12 cellular contexts compared by ENCODE assay signal in the genomic region with DNA sequence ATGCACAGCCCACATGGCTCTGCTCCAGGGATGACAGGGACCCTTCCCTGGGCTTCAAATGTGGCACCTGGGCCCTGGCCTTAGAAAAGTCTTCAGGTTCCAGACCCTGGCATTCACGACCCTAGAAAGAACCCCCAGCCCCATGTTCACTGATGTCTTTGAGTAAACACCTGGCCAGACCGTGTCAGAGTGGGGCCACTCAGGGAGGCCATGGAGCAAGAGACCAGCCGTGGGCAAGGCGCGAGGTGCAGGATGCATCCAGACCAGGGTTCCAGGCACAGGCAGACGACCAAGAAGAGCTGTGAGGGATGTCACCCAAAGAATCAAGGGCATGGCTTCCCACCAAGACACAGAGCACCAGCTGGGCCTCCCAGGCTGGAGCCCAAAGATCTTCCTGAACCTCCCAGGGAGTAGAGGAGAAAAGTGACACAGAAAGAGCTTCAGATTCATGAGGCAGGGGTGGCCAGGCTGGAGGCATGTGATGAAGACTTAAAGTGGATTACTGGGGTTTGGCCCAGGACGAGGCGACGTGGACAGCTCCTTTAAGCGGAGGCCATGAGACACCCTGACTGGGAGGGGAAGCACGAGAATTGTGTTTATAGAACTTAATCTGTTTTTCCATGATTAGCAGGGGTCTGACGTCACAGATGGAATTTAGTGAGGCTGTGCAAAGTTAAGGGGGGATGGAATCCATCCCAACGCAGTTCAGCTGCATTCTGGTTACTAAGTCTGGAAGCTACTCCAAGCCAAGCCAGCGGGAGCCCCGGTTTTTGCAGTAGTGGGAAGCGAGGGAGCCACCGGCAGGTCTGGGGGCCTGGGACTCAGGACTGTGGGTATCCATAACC.
DNase-seq lines count a peak whose midpoint lies in the region; ATAC-seq lines count a peak whose summit lies in the region.
"Had no signal": no experiment of that assay in that cellular context is flagged by ENCODE, and none has a peak within 500 bp of the region (broad histone marks: within the 10 kb centered on the region; RNA-seq: fewer than 3 reads in every experiment).

No MANE protein-coding gene starts in this region.

- intact Hi-C loops in left cardiac atrium (cut with DNase I) = loop anchor here (2.0 to 10.0 kb wide), 4 partner anchors 109 to 195 kb away; a partner anchor contains a TSS

- H3K27me3 ChIP-seq in CD4-positive, CD25-positive, alpha-beta regulatory T cell (ENCODE audit: control insufficient read depth, insufficient read depth, low read length) = no peaks in the 10 kb centered on the region
- H3K27me3 ChIP-seq in rectal smooth muscle tissue (ENCODE audit: control insufficient read depth, insufficient read depth, low read length) = no peaks in the 10 kb centered on the region

- DNase-seq in CD4-positive, CD25-positive, alpha-beta regulatory T cell = no peak
- DNase-seq in astrocyte of the hippocampus (ENCODE audit: low read depth, low spot score) (peak; percentile 20), left cardiac atrium (no peak), C1 segment of cervical spinal cord (lab: John Stamatoyannopoulos, UW) (no peak), NCI-H1436 treated with DMSO at 0.1 percent for 48 hours (lab: John Stamatoyannopoulos, UW) (no peak)
- DNase-seq: activated CD4-positive, alpha-beta memory T cell treated with anti-CD3 and anti-CD28 coated beads for 36 hours; activated naive CD4-positive, alpha-beta T cell; stimulated activated CD4-positive, alpha-beta T cell treated with anti-CD3 and anti-CD28 coated beads, Interleukin-12 subunit alpha, Interleukin-12 subunit beta, amount 100 ng/mL, for 4 hours had no signal

- H3K27ac ChIP-seq in CD4-positive, CD25-positive, alpha-beta regulatory T cell (ENCODE audit: insufficient read depth, low read length, poor library complexity, severe bottlenecking) = no peak overlapping the region
- peak overlapping the region; percentile 77 for H3K27ac ChIP-seq in rectal smooth muscle tissue (ENCODE audit: low read depth, low read length)
- H3K27ac ChIP-seq: C4-2B had no signal

- peak overlapping the region in 2 of 3 donors; percentile 42 to 83 for H3K27ac Mint-ChIP-seq in CD4-positive, CD25-positive, alpha-beta regulatory T cell
- H3K27ac Mint-ChIP-seq: activated CD4-positive, alpha-beta memory T cell treated with anti-CD3 and anti-CD28 coated beads for 36 hours had no signal

- peaks cover 12% of the 10 kb centered on the region for H3K4me1 ChIP-seq in CD4-positive, CD25-positive, alpha-beta regulatory T cell (ENCODE audit: control insufficient read depth, insufficient read depth, low read length, poor library complexity, severe bottlenecking)
- H3K4me1 ChIP-seq in rectal smooth muscle tissue (ENCODE audit: control insufficient read depth, insufficient read depth, low read length) = peaks cover 38% of the 10 kb centered on the region

- H3K9me3 Mint-ChIP-seq in CD4-positive, CD25-positive, alpha-beta regulatory T cell = no peaks in the 10 kb centered on the region
- H3K9me3 Mint-ChIP-seq: activated CD4-positive, alpha-beta memory T cell treated with anti-CD3 and anti-CD28 coated beads for 36 hours had no signal

- peaks cover 10 to 59% (median 24%) of the 10 kb centered on the region in 4 donors for H3K4me1 Mint-ChIP-seq in CD4-positive, CD25-positive, alpha-beta regulatory T cell

- no peaks in the 10 kb centered on the region for H3K36me3 Mint-ChIP-seq in CD4-positive, CD25-positive, alpha-beta regulatory T cell
- H3K36me3 Mint-ChIP-seq: activated CD4-positive, alpha-beta memory T cell treated with anti-CD3 and anti-CD28 coated beads for 36 hours had no signal

- peak overlapping the region; percentile 10 for H3K9ac ChIP-seq in rectal smooth muscle tissue (ENCODE audit: low read length)

- no peak overlapping the region for H3K4me3 Mint-ChIP-seq in CD4-positive, CD25-positive, alpha-beta regulatory T cell
- H3K4me3 Mint-ChIP-seq: activated CD4-positive, alpha-beta memory T cell treated with anti-CD3 and anti-CD28 coated beads for 36 hours had no signal

- no peaks in the 10 kb centered on the region for H3K27me3 Mint-ChIP-seq in CD4-positive, CD25-positive, alpha-beta regulatory T cell
- H3K27me3 Mint-ChIP-seq: activated CD4-positive, alpha-beta memory T cell treated with anti-CD3 and anti-CD28 coated beads for 36 hours had no signal

- H3K9me3 ChIP-seq in CD4-positive, CD25-positive, alpha-beta regulatory T cell (ENCODE audit: control insufficient read depth in 2 of 2, low read length in 2 of 2) = no peaks in the 10 kb centered on the region

- no peak for ATAC-seq in CD4-positive, CD25-positive, alpha-beta regulatory T cell (ENCODE audit: low read depth in 2 of 2)
- ATAC-seq in left cardiac atrium (peak; percentile 30 to 35), GM21619 (IDR thresholded peaks at IDR 0.05; ENCODE audit: unreplicated experiment) (no peak), HG03432 (IDR thresholded peaks at IDR 0.05; ENCODE audit: unreplicated experiment) (no peak)

- H3K36me3 ChIP-seq in CD4-positive, CD25-positive, alpha-beta regulatory T cell (ENCODE audit: control insufficient read depth, insufficient read depth, low read length) = peaks cover 2% of the 10 kb centered on the region
- H3K36me3 ChIP-seq in rectal smooth muscle tissue (ENCODE audit: control insufficient read depth, insufficient read depth, low read length) = no peaks in the 10 kb centered on the region

- no peak overlapping the region for H3K4me3 ChIP-seq in CD4-positive, CD25-positive, alpha-beta regulatory T cell (ENCODE audit: low read depth, low read length)
- H3K4me3 ChIP-seq in rectal smooth muscle tissue (ENCODE audit: low read length) = no peak overlapping the region

Comparison
In these comparisons a context has a peak if more than half of its experiments do, and no peak if none do; other contexts are left out.
1. ATAC-seq: peak in left cardiac atrium (2 of 2); none in CD4-positive, CD25-positive, alpha-beta regulatory T cell (0 of 2), GM21619 (single experiment) and HG03432 (single experiment).